ENCODE assay signal across 2 cellular contexts in the genomic region with DNA sequence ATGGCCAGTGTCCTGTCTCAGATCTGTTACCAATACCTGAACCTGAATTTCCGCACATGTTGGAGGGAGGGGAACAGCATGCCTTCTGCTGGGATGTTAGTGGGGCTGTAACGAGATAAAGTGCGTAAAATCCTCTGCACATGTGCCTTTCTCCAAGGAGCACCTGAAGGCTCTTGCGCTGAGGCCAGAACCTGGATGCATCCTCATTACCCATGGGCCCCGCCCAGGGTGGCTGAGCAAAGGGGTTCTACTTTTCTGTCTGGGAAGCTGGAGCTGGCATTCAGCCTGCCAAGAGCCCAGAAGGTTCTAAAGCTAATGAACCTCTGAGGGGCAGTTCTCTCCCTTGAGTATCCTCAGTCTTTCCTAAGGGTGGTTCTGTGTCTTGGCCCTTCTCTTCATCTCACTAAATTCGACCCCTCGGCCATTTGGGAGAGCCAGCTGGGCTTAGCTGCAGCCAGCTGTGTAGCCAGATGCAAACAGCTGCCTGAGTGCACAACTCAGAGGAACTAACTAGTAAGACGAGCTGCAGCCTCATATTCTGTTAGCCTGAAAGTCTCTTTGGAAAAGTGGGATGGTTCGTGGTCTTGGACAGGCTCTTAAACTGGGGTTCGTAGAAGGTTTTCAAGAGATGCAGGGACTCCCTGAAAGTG.
TF ChIP-seq lines count a peak whose summit lies in the region.

No MANE protein-coding gene starts in this region.

TF ChIP-seq in SK-N-SH, 30 proteins besides CTCF, POLR2A, EP300 and RAD21:
- TF ChIP-seq RCOR1 (IDR thresholded peaks at IDR 0.05; ENCODE audit: low read length), result no peak
- TF ChIP-seq POLR2AphosphoS5 (IDR thresholded peaks at IDR 0.05; ENCODE audit: low read depth, low read length), result no peak
- no peak for TF ChIP-seq NFIC (IDR thresholded peaks at IDR 0.05; ENCODE audit: borderline replicate concordance)
- TF ChIP-seq SMC3 (IDR thresholded peaks at IDR 0.05; ENCODE audit: low read depth, low read length), result no peak
- no peak for TF ChIP-seq MEF2A (IDR thresholded peaks at IDR 0.05; ENCODE audit: borderline replicate concordance, low read depth)
- TF ChIP-seq TEAD4 (IDR thresholded peaks at IDR 0.05; ENCODE audit: borderline replicate concordance, insufficient read depth), result no peak
- TF ChIP-seq SIN3A (IDR thresholded peaks at IDR 0.05; ENCODE audit: borderline replicate concordance, low read depth, low read length), result no peak
- TF ChIP-seq FOXM1 (IDR thresholded peaks at IDR 0.05; ENCODE audit: low read depth), result no peak
- TF ChIP-seq, protein P1, sequence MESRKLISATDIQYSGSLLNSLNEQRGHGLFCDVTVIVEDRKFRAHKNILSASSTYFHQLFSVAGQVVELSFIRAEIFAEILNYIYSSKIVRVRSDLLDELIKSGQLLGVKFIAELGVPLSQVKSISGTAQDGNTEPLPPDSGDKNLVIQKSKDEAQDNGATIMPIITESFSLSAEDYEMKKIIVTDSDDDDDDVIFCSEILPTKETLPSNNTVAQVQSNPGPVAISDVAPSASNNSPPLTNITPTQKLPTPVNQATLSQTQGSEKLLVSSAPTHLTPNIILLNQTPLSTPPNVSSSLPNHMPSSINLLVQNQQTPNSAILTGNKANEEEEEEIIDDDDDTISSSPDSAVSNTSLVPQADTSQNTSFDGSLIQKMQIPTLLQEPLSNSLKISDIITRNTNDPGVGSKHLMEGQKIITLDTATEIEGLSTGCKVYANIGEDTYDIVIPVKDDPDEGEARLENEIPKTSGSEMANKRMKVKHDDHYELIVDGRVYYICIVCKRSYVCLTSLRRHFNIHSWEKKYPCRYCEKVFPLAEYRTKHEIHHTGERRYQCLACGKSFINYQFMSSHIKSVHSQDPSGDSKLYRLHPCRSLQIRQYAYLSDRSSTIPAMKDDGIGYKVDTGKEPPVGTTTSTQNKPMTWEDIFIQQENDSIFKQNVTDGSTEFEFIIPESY (IDR thresholded peaks at IDR 0.05; ENCODE audit: borderline replicate concordance, low read depth), result no peak
- TF ChIP-seq, protein P2, sequence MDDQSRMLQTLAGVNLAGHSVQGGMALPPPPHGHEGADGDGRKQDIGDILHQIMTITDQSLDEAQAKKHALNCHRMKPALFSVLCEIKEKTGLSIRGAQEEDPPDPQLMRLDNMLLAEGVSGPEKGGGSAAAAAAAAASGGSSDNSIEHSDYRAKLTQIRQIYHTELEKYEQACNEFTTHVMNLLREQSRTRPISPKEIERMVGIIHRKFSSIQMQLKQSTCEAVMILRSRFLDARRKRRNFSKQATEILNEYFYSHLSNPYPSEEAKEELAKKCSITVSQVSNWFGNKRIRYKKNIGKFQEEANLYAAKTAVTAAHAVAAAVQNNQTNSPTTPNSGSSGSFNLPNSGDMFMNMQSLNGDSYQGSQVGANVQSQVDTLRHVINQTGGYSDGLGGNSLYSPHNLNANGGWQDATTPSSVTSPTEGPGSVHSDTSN (IDR thresholded peaks at IDR 0.05), result no peak
- TF ChIP-seq, protein P3, sequence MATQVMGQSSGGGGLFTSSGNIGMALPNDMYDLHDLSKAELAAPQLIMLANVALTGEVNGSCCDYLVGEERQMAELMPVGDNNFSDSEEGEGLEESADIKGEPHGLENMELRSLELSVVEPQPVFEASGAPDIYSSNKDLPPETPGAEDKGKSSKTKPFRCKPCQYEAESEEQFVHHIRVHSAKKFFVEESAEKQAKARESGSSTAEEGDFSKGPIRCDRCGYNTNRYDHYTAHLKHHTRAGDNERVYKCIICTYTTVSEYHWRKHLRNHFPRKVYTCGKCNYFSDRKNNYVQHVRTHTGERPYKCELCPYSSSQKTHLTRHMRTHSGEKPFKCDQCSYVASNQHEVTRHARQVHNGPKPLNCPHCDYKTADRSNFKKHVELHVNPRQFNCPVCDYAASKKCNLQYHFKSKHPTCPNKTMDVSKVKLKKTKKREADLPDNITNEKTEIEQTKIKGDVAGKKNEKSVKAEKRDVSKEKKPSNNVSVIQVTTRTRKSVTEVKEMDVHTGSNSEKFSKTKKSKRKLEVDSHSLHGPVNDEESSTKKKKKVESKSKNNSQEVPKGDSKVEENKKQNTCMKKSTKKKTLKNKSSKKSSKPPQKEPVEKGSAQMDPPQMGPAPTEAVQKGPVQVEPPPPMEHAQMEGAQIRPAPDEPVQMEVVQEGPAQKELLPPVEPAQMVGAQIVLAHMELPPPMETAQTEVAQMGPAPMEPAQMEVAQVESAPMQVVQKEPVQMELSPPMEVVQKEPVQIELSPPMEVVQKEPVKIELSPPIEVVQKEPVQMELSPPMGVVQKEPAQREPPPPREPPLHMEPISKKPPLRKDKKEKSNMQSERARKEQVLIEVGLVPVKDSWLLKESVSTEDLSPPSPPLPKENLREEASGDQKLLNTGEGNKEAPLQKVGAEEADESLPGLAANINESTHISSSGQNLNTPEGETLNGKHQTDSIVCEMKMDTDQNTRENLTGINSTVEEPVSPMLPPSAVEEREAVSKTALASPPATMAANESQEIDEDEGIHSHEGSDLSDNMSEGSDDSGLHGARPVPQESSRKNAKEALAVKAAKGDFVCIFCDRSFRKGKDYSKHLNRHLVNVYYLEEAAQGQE (IDR thresholded peaks at IDR 0.05; ENCODE audit: low read depth, low read length), result no peak
- no peak for TF ChIP-seq ELF1 (IDR thresholded peaks at IDR 0.05)
- no peak for TF ChIP-seq YY1 (IDR thresholded peaks at IDR 0.05; ENCODE audit: low read depth)
- no peak for TF ChIP-seq RFX5 (IDR thresholded peaks at IDR 0.05; ENCODE audit: low read length)
- TF ChIP-seq JUND (IDR thresholded peaks at IDR 0.05), result no peak
- TF ChIP-seq, protein P4, sequence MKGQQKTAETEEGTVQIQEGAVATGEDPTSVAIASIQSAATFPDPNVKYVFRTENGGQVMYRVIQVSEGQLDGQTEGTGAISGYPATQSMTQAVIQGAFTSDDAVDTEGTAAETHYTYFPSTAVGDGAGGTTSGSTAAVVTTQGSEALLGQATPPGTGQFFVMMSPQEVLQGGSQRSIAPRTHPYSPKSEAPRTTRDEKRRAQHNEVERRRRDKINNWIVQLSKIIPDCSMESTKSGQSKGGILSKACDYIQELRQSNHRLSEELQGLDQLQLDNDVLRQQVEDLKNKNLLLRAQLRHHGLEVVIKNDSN (IDR thresholded peaks at IDR 0.05; ENCODE audit: borderline replicate concordance, low read depth), result no peak
- no peak for TF ChIP-seq GATA2 (CRISPR knock-in tag; IDR thresholded peaks at IDR 0.05)
- no peak for TF ChIP-seq EZH2phosphoT487 (IDR thresholded peaks at IDR 0.05; ENCODE audit: borderline replicate concordance, low read depth)
TF ChIP-seq in SK-N-SH: peak in this region for 0.

TF ChIP-seq in SK-N-SH treated with all-trans-retinoic acid at 6 μM for 48 hours, 23 proteins besides CTCF, POLR2A, EP300 and RAD21:
- TF ChIP-seq, protein P5, sequence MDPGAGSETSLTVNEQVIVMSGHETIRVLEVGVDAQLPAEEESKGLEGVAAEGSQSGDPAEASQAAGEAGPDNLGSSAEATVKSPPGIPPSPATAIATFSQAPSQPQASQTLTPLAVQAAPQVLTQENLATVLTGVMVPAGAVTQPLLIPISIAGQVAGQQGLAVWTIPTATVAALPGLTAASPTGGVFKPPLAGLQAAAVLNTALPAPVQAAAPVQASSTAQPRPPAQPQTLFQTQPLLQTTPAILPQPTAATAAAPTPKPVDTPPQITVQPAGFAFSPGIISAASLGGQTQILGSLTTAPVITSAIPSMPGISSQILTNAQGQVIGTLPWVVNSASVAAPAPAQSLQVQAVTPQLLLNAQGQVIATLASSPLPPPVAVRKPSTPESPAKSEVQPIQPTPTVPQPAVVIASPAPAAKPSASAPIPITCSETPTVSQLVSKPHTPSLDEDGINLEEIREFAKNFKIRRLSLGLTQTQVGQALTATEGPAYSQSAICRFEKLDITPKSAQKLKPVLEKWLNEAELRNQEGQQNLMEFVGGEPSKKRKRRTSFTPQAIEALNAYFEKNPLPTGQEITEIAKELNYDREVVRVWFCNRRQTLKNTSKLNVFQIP (CRISPR knock-in tag; IDR thresholded peaks at IDR 0.05; ENCODE audit: borderline replicate concordance, low read depth), result no peak
- TF ChIP-seq ZNF70 (CRISPR knock-in tag; IDR thresholded peaks at IDR 0.05) (no peak), ZNF8 (CRISPR knock-in tag; IDR thresholded peaks at IDR 0.05) (no peak), ZC3H10 (CRISPR knock-in tag; IDR thresholded peaks at IDR 0.05) (no peak), ZFP30 (CRISPR knock-in tag; IDR thresholded peaks at IDR 0.05) (no peak), TCF4 (CRISPR knock-in tag; IDR thresholded peaks at IDR 0.05; ENCODE audit: borderline replicate concordance) (no peak), ARNTL (CRISPR knock-in tag; IDR thresholded peaks at IDR 0.05; ENCODE audit: borderline replicate concordance, low read depth) (no peak), OSR1 (CRISPR knock-in tag; IDR thresholded peaks at IDR 0.05) (no peak), ZNF565 (CRISPR knock-in tag; conservative IDR thresholded peaks at IDR 0.05; ENCODE audit: low read depth) (no peak), SNAI2 (CRISPR knock-in tag; IDR thresholded peaks at IDR 0.05) (no peak), ZFP3 (CRISPR knock-in tag; IDR thresholded peaks at IDR 0.05) (no peak), CSDC2 (CRISPR knock-in tag; IDR thresholded peaks at IDR 0.05) (no peak), ISL1 (CRISPR knock-in tag; IDR thresholded peaks at IDR 0.05) (no peak), BACH2 (CRISPR knock-in tag; IDR thresholded peaks at IDR 0.05; ENCODE audit: borderline replicate concordance) (no peak), ESRRG (CRISPR knock-in tag; IDR thresholded peaks at IDR 0.05) (no peak)
- TF ChIP-seq, protein P6, sequence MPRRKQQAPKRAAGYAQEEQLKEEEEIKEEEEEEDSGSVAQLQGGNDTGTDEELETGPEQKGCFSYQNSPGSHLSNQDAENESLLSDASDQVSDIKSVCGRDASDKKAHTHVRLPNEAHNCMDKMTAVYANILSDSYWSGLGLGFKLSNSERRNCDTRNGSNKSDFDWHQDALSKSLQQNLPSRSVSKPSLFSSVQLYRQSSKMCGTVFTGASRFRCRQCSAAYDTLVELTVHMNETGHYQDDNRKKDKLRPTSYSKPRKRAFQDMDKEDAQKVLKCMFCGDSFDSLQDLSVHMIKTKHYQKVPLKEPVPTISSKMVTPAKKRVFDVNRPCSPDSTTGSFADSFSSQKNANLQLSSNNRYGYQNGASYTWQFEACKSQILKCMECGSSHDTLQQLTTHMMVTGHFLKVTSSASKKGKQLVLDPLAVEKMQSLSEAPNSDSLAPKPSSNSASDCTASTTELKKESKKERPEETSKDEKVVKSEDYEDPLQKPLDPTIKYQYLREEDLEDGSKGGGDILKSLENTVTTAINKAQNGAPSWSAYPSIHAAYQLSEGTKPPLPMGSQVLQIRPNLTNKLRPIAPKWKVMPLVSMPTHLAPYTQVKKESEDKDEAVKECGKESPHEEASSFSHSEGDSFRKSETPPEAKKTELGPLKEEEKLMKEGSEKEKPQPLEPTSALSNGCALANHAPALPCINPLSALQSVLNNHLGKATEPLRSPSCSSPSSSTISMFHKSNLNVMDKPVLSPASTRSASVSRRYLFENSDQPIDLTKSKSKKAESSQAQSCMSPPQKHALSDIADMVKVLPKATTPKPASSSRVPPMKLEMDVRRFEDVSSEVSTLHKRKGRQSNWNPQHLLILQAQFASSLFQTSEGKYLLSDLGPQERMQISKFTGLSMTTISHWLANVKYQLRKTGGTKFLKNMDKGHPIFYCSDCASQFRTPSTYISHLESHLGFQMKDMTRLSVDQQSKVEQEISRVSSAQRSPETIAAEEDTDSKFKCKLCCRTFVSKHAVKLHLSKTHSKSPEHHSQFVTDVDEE (CRISPR knock-in tag; IDR thresholded peaks at IDR 0.05), result no peak
- TF ChIP-seq, protein P7, sequence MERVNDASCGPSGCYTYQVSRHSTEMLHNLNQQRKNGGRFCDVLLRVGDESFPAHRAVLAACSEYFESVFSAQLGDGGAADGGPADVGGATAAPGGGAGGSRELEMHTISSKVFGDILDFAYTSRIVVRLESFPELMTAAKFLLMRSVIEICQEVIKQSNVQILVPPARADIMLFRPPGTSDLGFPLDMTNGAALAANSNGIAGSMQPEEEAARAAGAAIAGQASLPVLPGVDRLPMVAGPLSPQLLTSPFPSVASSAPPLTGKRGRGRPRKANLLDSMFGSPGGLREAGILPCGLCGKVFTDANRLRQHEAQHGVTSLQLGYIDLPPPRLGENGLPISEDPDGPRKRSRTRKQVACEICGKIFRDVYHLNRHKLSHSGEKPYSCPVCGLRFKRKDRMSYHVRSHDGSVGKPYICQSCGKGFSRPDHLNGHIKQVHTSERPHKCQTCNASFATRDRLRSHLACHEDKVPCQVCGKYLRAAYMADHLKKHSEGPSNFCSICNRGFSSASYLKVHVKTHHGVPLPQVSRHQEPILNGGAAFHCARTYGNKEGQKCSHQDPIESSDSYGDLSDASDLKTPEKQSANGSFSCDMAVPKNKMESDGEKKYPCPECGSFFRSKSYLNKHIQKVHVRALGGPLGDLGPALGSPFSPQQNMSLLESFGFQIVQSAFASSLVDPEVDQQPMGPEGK (CRISPR knock-in tag; IDR thresholded peaks at IDR 0.05; ENCODE audit: borderline replicate concordance), result no peak
- TF ChIP-seq, protein P8, sequence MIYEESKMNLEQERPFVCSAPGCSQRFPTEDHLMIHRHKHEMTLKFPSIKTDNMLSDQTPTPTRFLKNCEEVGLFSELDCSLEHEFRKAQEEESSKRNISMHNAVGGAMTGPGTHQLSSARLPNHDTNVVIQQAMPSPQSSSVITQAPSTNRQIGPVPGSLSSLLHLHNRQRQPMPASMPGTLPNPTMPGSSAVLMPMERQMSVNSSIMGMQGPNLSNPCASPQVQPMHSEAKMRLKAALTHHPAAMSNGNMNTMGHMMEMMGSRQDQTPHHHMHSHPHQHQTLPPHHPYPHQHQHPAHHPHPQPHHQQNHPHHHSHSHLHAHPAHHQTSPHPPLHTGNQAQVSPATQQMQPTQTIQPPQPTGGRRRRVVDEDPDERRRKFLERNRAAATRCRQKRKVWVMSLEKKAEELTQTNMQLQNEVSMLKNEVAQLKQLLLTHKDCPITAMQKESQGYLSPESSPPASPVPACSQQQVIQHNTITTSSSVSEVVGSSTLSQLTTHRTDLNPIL (CRISPR knock-in tag; IDR thresholded peaks at IDR 0.05; ENCODE audit: low read depth), result no peak
- TF ChIP-seq, protein P9, sequence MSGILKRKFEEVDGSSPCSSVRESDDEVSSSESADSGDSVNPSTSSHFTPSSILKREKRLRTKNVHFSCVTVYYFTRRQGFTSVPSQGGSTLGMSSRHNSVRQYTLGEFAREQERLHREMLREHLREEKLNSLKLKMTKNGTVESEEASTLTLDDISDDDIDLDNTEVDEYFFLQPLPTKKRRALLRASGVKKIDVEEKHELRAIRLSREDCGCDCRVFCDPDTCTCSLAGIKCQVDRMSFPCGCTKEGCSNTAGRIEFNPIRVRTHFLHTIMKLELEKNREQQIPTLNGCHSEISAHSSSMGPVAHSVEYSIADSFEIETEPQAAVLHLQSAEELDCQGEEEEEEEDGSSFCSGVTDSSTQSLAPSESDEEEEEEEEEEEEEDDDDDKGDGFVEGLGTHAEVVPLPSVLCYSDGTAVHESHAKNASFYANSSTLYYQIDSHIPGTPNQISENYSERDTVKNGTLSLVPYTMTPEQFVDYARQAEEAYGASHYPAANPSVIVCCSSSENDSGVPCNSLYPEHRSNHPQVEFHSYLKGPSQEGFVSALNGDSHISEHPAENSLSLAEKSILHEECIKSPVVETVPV (CRISPR knock-in tag; IDR thresholded peaks at IDR 0.05), result no peak
TF ChIP-seq in SK-N-SH treated with all-trans-retinoic acid at 6 μM for 48 hours: peak in this region for 0.
